8 cellular contexts compared by ENCODE assay signal in the genomic region with DNA sequence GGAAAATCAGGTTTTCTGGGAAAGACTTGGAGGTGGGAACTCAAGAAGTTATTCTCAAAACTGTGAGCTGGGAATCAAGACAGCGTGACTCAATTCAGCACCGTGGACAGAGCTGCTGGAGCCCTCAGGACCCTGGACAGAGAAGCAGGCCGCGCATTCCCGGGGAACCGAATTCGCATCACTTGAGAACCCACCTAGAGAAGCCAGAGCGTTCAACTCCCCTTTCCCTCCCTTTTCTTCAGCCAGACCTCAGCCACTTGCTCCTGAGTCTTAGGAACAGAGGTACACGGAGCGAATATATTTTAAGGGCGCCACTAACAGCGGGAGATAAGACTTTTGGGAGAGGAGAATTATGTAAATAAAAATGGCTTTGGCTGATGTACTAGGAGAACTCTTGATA. TPM values are rescaled to one million over a fixed set of nuclear protein-coding genes. Genes with fewer than 3 reads are reported as not detected.
A peak's percentile ranks its signal among the peaks of the same experiment; 100 is the strongest.
DNase-seq lines count a peak whose midpoint lies in the region; ATAC-seq and TF ChIP-seq lines count a peak whose summit lies in the region.

No MANE protein-coding gene starts in this region.

- H3K4me3 Mint-ChIP-seq in Caco-2 (ENCODE audit: unreplicated experiment): no peak overlapping the region

- H3K27ac Mint-ChIP-seq in Caco-2 (ENCODE audit: unreplicated experiment): no peak overlapping the region

- H3K4me1 Mint-ChIP-seq in Caco-2 (ENCODE audit: low read depth, unreplicated experiment): peaks cover 7% of the 10 kb centered on the region

- POLR2A ChIA-PET in Caco-2 (lab: Charles Lee): no interaction called here

- H3K4me3 ChIP-seq in Caco-2 (ENCODE audit: low read depth, low read length) (no peak overlapping the region), epithelial cell of esophagus (ENCODE audit: low read length) (no peak overlapping the region)

- H3K9me3 Mint-ChIP-seq in Caco-2 (ENCODE audit: unreplicated experiment): no peaks in the 10 kb centered on the region

- intact Hi-C loops in Caco-2 (cut with micrococcal nuclease; ENCODE audit: unreplicated experiment): no loop called here

- peaks cover 30% of the 10 kb centered on the region for H3K4me1 ChIP-seq in Caco-2

- DNase-seq in Caco-2 (peak; percentile 68 to 85), NAMALWA (ENCODE audit: low spot score) (peak; percentile 59), epithelial cell of esophagus (ENCODE audit: low read depth) (peak; percentile 80), mucosa of gallbladder (ENCODE audit: low spot score) (peak; percentile 84)
- peak; percentile 39 for DNase-seq in activated CD8-positive, alpha-beta memory T cell treated with anti-CD3 and anti-CD28 coated beads, Interleukin-2, amount 50 U/mL, for 24 hours (ENCODE audit: extremely low read depth)
- peak; percentile 52 to 63 for DNase-seq in stimulated activated CD8-positive, alpha-beta memory T cell treated with anti-CD3 and anti-CD28 coated beads, Interleukin-7, amount 100 ng/mL, for 1 hour (ENCODE audit: low read depth in 2 of 2)

- no peaks in the 10 kb centered on the region for H3K27me3 Mint-ChIP-seq in Caco-2 (ENCODE audit: insufficient read depth, unreplicated experiment)

- CTCF ChIA-PET in Caco-2 (lab: Charles Lee): interaction anchor here (0.5 to 1.0 kb wide), 2 partner anchors 9 to 10 kb away, joined by 4 to 12 read pairs; no protein-coding TSS in a partner anchor

- BruUV-seq in Caco-2 (replicated peaks; lab: Mats Ljungman, UMichigan): no TSS peak

- no peaks in the 10 kb centered on the region for H3K36me3 ChIP-seq in Caco-2 (ENCODE audit: control insufficient read depth, insufficient read depth, low read length)

- H3K9me3 ChIP-seq in Caco-2: no peaks in the 10 kb centered on the region

- no peaks in the 10 kb centered on the region for H3K36me3 Mint-ChIP-seq in Caco-2 (ENCODE audit: insufficient read depth, unreplicated experiment)

- H3K27me3 ChIP-seq in Caco-2 (replicated peaks; ENCODE audit: control insufficient read depth, insufficient read depth, low read length): no peaks in the 10 kb centered on the region

- TF ChIP-seq CTCF in Caco-2 (IDR thresholded peaks at IDR 0.05; ENCODE audit: insufficient read depth in 1 of 2, low read depth in 1 of 2, low read length in 1 of 2, severe bottlenecking in 1 of 2, unreplicated experiment in 1 of 2) (no peak), epithelial cell of esophagus (IDR thresholded peaks at IDR 0.05; ENCODE audit: insufficient read depth, low read depth, low read length, missing control alignments) (no peak)

- ATAC-seq in HG03139 (IDR thresholded peaks at IDR 0.05; ENCODE audit: unreplicated experiment): no peak
- no peak for ATAC-seq in GM18861 (IDR thresholded peaks at IDR 0.05; ENCODE audit: unreplicated experiment)

RNA-seq across cellular contexts. Expression of gene LIN28A, which starts 2.0 kb away (rescaled TPM):
- total RNA-seq in Caco-2 (2022): 5.7 TPM in 2 replicates
- total RNA-seq in mucosa of gallbladder: 1.4 TPM

RNA-seq across cellular contexts. Expression of gene DHDDS, which starts 23.5 kb away (rescaled TPM):
- 46.9 and 55.6 TPM in 2 replicates for total RNA-seq in Caco-2 (2022)
- total RNA-seq in mucosa of gallbladder: 42.3 TPM

RNA-seq across cellular contexts. Expression of gene ZNF683, which starts 36.1 kb away (rescaled TPM):
- total RNA-seq in Caco-2 (2022): not detected in 2 replicates
- total RNA-seq in mucosa of gallbladder: 2.9 TPM

RNA-seq across cellular contexts. Expression of gene CRYBG2, which starts 54.7 kb away (rescaled TPM):
- total RNA-seq in Caco-2 (2022) (63.3 and 66.1 TPM in 2 replicates), mucosa of gallbladder (25.5 TPM)
